Comparison of ENCODE assay signal across 8 cellular contexts in the genomic region with DNA sequence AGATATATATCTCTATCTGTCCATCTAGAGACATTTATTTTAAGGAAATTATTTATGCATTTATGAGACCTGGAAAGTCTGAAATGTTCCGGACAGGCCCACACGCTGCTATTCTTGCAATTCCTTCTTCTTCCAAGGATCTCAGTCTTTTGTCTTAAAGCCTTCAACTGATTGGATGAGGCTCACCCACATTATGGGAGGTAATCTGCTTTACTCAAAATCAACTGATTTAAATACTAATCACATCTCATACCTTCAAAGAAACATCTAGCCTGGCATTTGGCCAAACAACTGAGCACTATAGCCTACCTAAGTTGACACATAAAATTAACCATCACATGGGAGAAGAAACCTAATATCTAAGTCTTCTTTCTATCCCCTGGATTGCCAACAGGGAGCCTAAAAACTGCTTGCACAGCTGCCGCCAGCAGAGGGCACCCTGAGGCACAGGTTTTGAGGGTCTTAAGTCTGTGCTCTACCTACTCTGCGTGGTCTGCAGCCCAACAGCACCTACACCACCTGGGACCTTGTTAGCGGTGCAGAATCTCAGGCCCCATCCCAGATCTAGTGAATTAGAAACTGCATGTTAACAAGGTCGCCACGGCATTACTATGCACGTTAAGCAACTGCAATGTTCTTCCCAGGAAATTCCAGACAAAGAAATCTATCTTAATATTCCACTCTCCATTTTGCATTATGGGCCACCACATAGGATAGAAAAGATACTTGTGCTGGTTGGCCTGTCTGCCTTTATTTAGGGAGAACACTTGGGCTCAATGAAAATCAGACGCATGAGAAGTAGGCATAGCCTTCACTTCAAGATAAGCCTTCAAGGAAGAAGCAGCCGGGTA.
A peak's percentile ranks its signal among the peaks of the same experiment; 100 is the strongest.
DNase-seq lines count a peak whose midpoint lies in the region; ATAC-seq, FAIRE-seq and TF ChIP-seq lines count a peak whose summit lies in the region.

No MANE protein-coding gene starts in this region.

- no peak overlapping the region for H3K9ac ChIP-seq in IMR-90 (ENCODE audit: low read depth, low read length)

- no peak overlapping the region for H3K4me2 ChIP-seq in IMR-90 (ENCODE audit: low read depth, low read length)
- H3K4me2 ChIP-seq in hepatocyte = no peak overlapping the region

- no peak overlapping the region for H4K91ac ChIP-seq in IMR-90 (ENCODE audit: insufficient read depth, low read depth, low read length)

- no peaks in the 10 kb centered on the region for H3K36me3 ChIP-seq in IMR-90 (ENCODE audit: control insufficient read depth, insufficient read depth, low read length)
- no peaks in the 10 kb centered on the region for H3K36me3 ChIP-seq in hepatocyte (replicated peaks; ENCODE audit: insufficient read depth, low read depth)

- FAIRE-seq in urothelium cell line (lab: Jason Lieb, UNC) = no peak

- H3K4me1 ChIP-seq in IMR-90 (ENCODE audit: control insufficient read depth, insufficient read depth, low read length) (no peaks in the 10 kb centered on the region), hepatocyte (ENCODE audit: insufficient read depth) (no peaks in the 10 kb centered on the region)

- H3K18ac ChIP-seq in IMR-90 (ENCODE audit: low read depth, low read length) = no peak overlapping the region

- peak; percentile 9 to 15 for DNase-seq in activated CD4-positive, alpha-beta T cell treated with anti-CD3 and anti-CD28 coated beads, Interleukin-2, amount 50 U/mL, for 48 hours
- DNase-seq in activated CD4-positive, alpha-beta T cell treated with anti-CD3 and anti-CD28 coated beads, Interleukin-2, amount 10 ng/mL, durations not matched to agents 24 days and 14 days = no peak
- DNase-seq in IMR-90 (peak; percentile 51), SW480 (ENCODE audit: low spot score) (peak; percentile 9), hepatocyte (ENCODE audit: low spot score) (peak; percentile 59), urothelium cell line (ENCODE audit: low spot score) (peak; percentile 49)
- DNase-seq in NK-92 treated with Interleukin-12 subunit alpha and Interleukin-12 subunit beta, amount 100 ng/mL, for 24 hours (lab: John Stamatoyannopoulos, UW) = no peak

- H3K79me1 ChIP-seq in IMR-90 (ENCODE audit: low read depth in 1 of 2, low read length in 2 of 2) = no peaks in the 10 kb centered on the region

- peak overlapping the region; percentile 66 for H2AK9ac ChIP-seq in IMR-90 (replicated peaks; ENCODE audit: low read depth, low read length, poor library complexity)

- no peaks in the 10 kb centered on the region for H3K36me3 Mint-ChIP-seq in activated CD4-positive, alpha-beta T cell treated with anti-CD3 and anti-CD28 coated beads, Interleukin-2, amount 10 ng/mL, durations not matched to agents 24 days and 14 days (ENCODE audit: low read depth)

- no peak overlapping the region for H2BK120ac ChIP-seq in IMR-90 (ENCODE audit: low read depth, low read length)

- H2AK5ac ChIP-seq in IMR-90 (ENCODE audit: low read depth, low read length) = no peak overlapping the region

- TF ChIP-seq POLR2A in IMR-90 (IDR thresholded peaks at IDR 0.05; ENCODE audit: low read depth, low read length) = no peak

- H3K9me3 Mint-ChIP-seq in activated CD4-positive, alpha-beta T cell treated with anti-CD3 and anti-CD28 coated beads, Interleukin-2, amount 10 ng/mL, durations not matched to agents 24 days and 14 days = peaks cover 3% of the 10 kb centered on the region

- H3K56ac ChIP-seq in IMR-90 (ENCODE audit: extremely low read depth, insufficient read depth, low read length) = no peak overlapping the region

- no peak overlapping the region for H2BK15ac ChIP-seq in IMR-90 (ENCODE audit: low read depth, low read length)

- H3K9me3 ChIP-seq in IMR-90 (ENCODE audit: control insufficient read depth, insufficient read depth, low read length) (no peaks in the 10 kb centered on the region), hepatocyte (ENCODE audit: low read depth) (no peaks in the 10 kb centered on the region)

- H3K79me2 ChIP-seq in hepatocyte = no peaks in the 10 kb centered on the region

- TF ChIP-seq RAD21 in IMR-90 (IDR thresholded peaks at IDR 0.05; ENCODE audit: low read length) = peak; percentile 74

- H3K4me3 ChIP-seq in IMR-90 (ENCODE audit: insufficient read depth, low read depth, low read length) (no peak overlapping the region), hepatocyte (no peak overlapping the region)

- no peaks in the 10 kb centered on the region for H3K27me3 Mint-ChIP-seq in activated CD4-positive, alpha-beta T cell treated with anti-CD3 and anti-CD28 coated beads, Interleukin-2, amount 10 ng/mL, durations not matched to agents 24 days and 14 days

- H3K9me1 ChIP-seq in IMR-90 (ENCODE audit: insufficient read depth, low read length) = no peaks in the 10 kb centered on the region

- no peak overlapping the region for H3K4ac ChIP-seq in IMR-90 (ENCODE audit: low read depth, low read length)

- no peak overlapping the region for H3K23ac ChIP-seq in IMR-90 (ENCODE audit: low read depth, low read length)

- WGBS in IMR-90 (ENCODE audit: extremely low coverage in 2 of 2, insufficient read length in 1 of 2), 2 experiments = no CpG with 5 or more reads among the region's 10 CpGs
- WGBS in hepatocyte (ENCODE audit: low lambda C conversion rate, missing lambda C conversion rate) = 39% methylated on average over 10 of the region's 10 CpGs

- intact Hi-C loops in activated CD4-positive, alpha-beta T cell treated with anti-CD3 and anti-CD28 coated beads, Interleukin-2, amount 10 ng/mL, durations not matched to agents 24 days and 14 days (cut with micrococcal nuclease) = no loop called here
- intact Hi-C loops in IMR-90 (cut with micrococcal nuclease) = loop anchor here (1.0 to 5.0 kb wide), 5 partner anchors 206 to 1196 kb away; no protein-coding TSS in a partner anchor

- ATAC-seq in IMR-90 (ENCODE audit: low read depth) (peak; percentile 67), GM21723 (IDR thresholded peaks at IDR 0.05; ENCODE audit: unreplicated experiment) (no peak)

- CTCF ChIA-PET in IMR-90 (lab: Yijun Ruan, JAX) = interaction anchor here (1.0 to 1.2 kb wide), 2 partner anchors 202 to 206 kb away, joined by 3 to 5 read pairs; no protein-coding TSS in a partner anchor

- no peak overlapping the region for H3K4me3 Mint-ChIP-seq in activated CD4-positive, alpha-beta T cell treated with anti-CD3 and anti-CD28 coated beads, Interleukin-2, amount 10 ng/mL, durations not matched to agents 24 days and 14 days

- no TSS peak for BruUV-seq in IMR-90 (replicated peaks; lab: Mats Ljungman, UMichigan)

- H2AFZ ChIP-seq in IMR-90 (replicated peaks; ENCODE audit: low read length, poor library complexity) (peak overlapping the region; percentile 80), hepatocyte (no peak overlapping the region)

- TF ChIP-seq CTCF in IMR-90 (conservative IDR thresholded peaks at IDR 0.05; ENCODE audit: low read depth, low read length) (peak; percentile 74), hepatocyte (IDR thresholded peaks at IDR 0.05; ENCODE audit: poor library complexity) (peak; percentile 70)

- no peaks in the 10 kb centered on the region; the same call in 1 of the 2 replicates for H3K27me3 ChIP-seq in IMR-90 (ENCODE audit: control insufficient read depth, insufficient read depth, low read length)
- no peaks in the 10 kb centered on the region for H3K27me3 ChIP-seq in hepatocyte

- no peak overlapping the region for H2BK5ac ChIP-seq in IMR-90 (ENCODE audit: low read depth, low read length, poor library complexity, severe bottlenecking)

- in situ Hi-C loops in IMR-90 (cut with MboI; ENCODE audit: low sequenced_read_pairs) = loop anchor here (10.0 to 25.0 kb wide), 2 partner anchors 509 to 1196 kb away; no protein-coding TSS in a partner anchor

- no peak overlapping the region for H4K5ac ChIP-seq in IMR-90 (ENCODE audit: low read depth, low read length)

- no peak overlapping the region for H3K27ac Mint-ChIP-seq in activated CD4-positive, alpha-beta T cell treated with anti-CD3 and anti-CD28 coated beads, Interleukin-2, amount 10 ng/mL, durations not matched to agents 24 days and 14 days

- no peak overlapping the region for H2BK20ac ChIP-seq in IMR-90 (ENCODE audit: low read depth, low read length)

- H3K27ac ChIP-seq in IMR-90 (ENCODE audit: insufficient read depth, low read length) (no peak overlapping the region), hepatocyte (no peak overlapping the region)

- H3K9me2 ChIP-seq in hepatocyte (replicated peaks; ENCODE audit: insufficient read depth) = no peaks in the 10 kb centered on the region

- POLR2A ChIA-PET in IMR-90 (lab: Charles Lee; ENCODE audit: unreplicated experiment) = no interaction called here

- H4K20me1 ChIP-seq in IMR-90 (ENCODE audit: insufficient read depth, low read length) (no peaks in the 10 kb centered on the region), hepatocyte (ENCODE audit: insufficient read depth, poor library complexity, severe bottlenecking) (no peaks in the 10 kb centered on the region)

- H3K14ac ChIP-seq in IMR-90 (replicated peaks; ENCODE audit: low read depth, low read length) = no peak overlapping the region

- H4K8ac ChIP-seq in IMR-90 (ENCODE audit: low read depth in 2 of 2, low read length in 2 of 2) = no peak overlapping the region

- H3K4me1 Mint-ChIP-seq in activated CD4-positive, alpha-beta T cell treated with anti-CD3 and anti-CD28 coated beads, Interleukin-2, amount 10 ng/mL, durations not matched to agents 24 days and 14 days = no peaks in the 10 kb centered on the region

- dilution Hi-C loops in IMR-90 (cut with HindIII; ENCODE audit: low sequenced_read_pairs, unreplicated experiment) = no loop called here

TF ChIP-seq in IMR-90, 13 proteins besides CTCF, POLR2A, EP300 and RAD21:
- TF ChIP-seq SMC3 (IDR thresholded peaks at IDR 0.05; ENCODE audit: low read depth, low read length) (peak; percentile 81), RFX5 (IDR thresholded peaks at IDR 0.05; ENCODE audit: low read depth, low read length) (no peak), CEBPB (IDR thresholded peaks at IDR 0.05; ENCODE audit: low read depth, low read length) (no peak), BHLHE40 (IDR thresholded peaks at IDR 0.05; ENCODE audit: low read depth, low read length) (no peak), CHD1 (IDR thresholded peaks at IDR 0.05; ENCODE audit: low read depth, low read length) (no peak)

Comparison
In these comparisons a context has a peak if more than half of its experiments do, and no peak if none do; other contexts are left out.
1. DNase-seq: peak in activated CD4-positive, alpha-beta T cell treated with anti-CD3 and anti-CD28 coated beads, Interleukin-2, amount 50 U/mL, for 48 hours (2 of 2), IMR-90 (single experiment), SW480 (single experiment), hepatocyte (single experiment) and urothelium cell line (single experiment); none in activated CD4-positive, alpha-beta T cell treated with anti-CD3 and anti-CD28 coated beads, Interleukin-2, amount 10 ng/mL, durations not matched to agents 24 days and 14 days (single experiment) and NK-92 treated with Interleukin-12 subunit alpha and Interleukin-12 subunit beta, amount 100 ng/mL, for 24 hours (single experiment).